25 cellular contexts compared by ENCODE assay signal in genomic region chr1:213582976-213583567, GRCh38.
"Had no signal": no experiment of that assay in that cellular context is flagged by ENCODE, and none has a peak within 500 bp of the region (broad histone marks: within the 10 kb centered on the region; RNA-seq: fewer than 3 reads in every experiment).

No MANE protein-coding gene starts in this region.

- H3K9me3 ChIP-seq: adrenal gland, body of pancreas, esophagus squamous epithelium had no signal

- H3K36me3 ChIP-seq: adrenal gland, esophagus squamous epithelium had no signal

- ATAC-seq: activated naive CD8-positive, alpha-beta T cell treated with anti-CD3 and anti-CD28 coated beads, Interleukin-2, amount 50 U/mL, for 24 hours; activated T-cell treated with anti-CD3 and anti-CD28 coated beads, Interleukin-2, amount 50 U/mL, for 4 hours; activated T-helper 17 cell treated with anti-CD3 and anti-CD28 coated beads, Interleukin-2, amount 50 U/mL, for 72 hours; body of pancreas had no signal

- H3K27ac ChIP-seq: adrenal gland, body of pancreas, epithelial cell of prostate, esophagus squamous epithelium had no signal

- H3K27me3 ChIP-seq: adrenal gland, body of pancreas had no signal

- H3K4me3 ChIP-seq: adrenal gland, body of pancreas, esophagus squamous epithelium had no signal

- DNase-seq: activated CD4-positive, alpha-beta memory T cell treated with anti-CD3 and anti-CD28 coated beads, Interleukin-2, amount 10 ng/mL, durations not matched to agents 7 days and 5 days; activated CD4-positive, alpha-beta T cell treated with anti-CD3 and anti-CD28 coated beads for 1 hour; activated CD4-positive, alpha-beta T cell treated with anti-CD3 and anti-CD28 coated beads for 4 hours; activated CD4-positive, alpha-beta T cell treated with anti-CD3 and anti-CD28 coated beads, Interleukin-2, amount 10 ng/mL, durations not matched to agents 7 days and 5 days; activated CD4-positive, alpha-beta T cell treated with anti-CD3 and anti-CD28 coated beads, Interleukin-2, amount 50 U/mL, for 4 hours; activated CD8-positive, alpha-beta memory T cell treated with anti-CD3 and anti-CD28 coated beads, Interleukin-2, amount 50 U/mL, for 48 hours; activated effector memory CD4-positive, alpha-beta T cell treated with anti-CD3 and anti-CD28 coated beads, Interleukin-2, amount 50 U/mL, for 16 hours; activated naive CD4-positive, alpha-beta T cell treated with anti-CD3 and anti-CD28 coated beads for 36 hours; activated naive CD8-positive, alpha-beta T cell treated with anti-CD3 and anti-CD28 coated beads for 36 hours; activated naive CD8-positive, alpha-beta T cell treated with anti-CD3 and anti-CD28 coated beads, Interleukin-2, amount 50 U/mL, for 24 hours; activated T-cell treated with anti-CD3 and anti-CD28 coated beads for 4 hours; activated T-cell treated with anti-CD3 and anti-CD28 coated beads, Interleukin-2, amount 50 U/mL, for 4 hours; adrenal gland; amygdala; aorta; body of pancreas; caudate nucleus; effector CD8-positive, alpha-beta T cell; esophagus squamous epithelium; foreskin melanocyte; head of caudate nucleus; T-helper 1 cell; T-helper 2 cell had no signal

- H3K4me1 ChIP-seq: adrenal gland, esophagus squamous epithelium had no signal
